ENCODE assay signal across 17 cellular contexts in genomic region chr9:134863306-134863902, GRCh38. TPM values are rescaled to one million over a fixed set of nuclear protein-coding genes. Genes with fewer than 3 reads are reported as not detected.
DNase-seq lines count a peak whose midpoint lies in the region; ATAC-seq and TF ChIP-seq lines count a peak whose summit lies in the region.
"Had no signal": no experiment of that assay in that cellular context is flagged by ENCODE, and none has a peak within 500 bp of the region (broad histone marks: within the 10 kb centered on the region; RNA-seq: fewer than 3 reads in every experiment).

No MANE protein-coding gene starts in this region.

- H3K4me1 ChIP-seq in spleen (peaks cover 0 to 9% (median 0%) of the 10 kb centered on the region in 6 donors), body of pancreas (no peaks in the 10 kb centered on the region)

- H3K4me3 ChIP-seq in spleen (no peak overlapping the region), body of pancreas (no peak overlapping the region)
- H3K4me3 ChIP-seq: GM23248 had no signal

- TF ChIP-seq CTCF in C4-2B (conservative IDR thresholded peaks at IDR 0.05) (no peak), RWPE1 (conservative IDR thresholded peaks at IDR 0.05; ENCODE audit: low read depth) (no peak), spleen (IDR thresholded peaks at IDR 0.05 in 8 of 11, conservative IDR thresholded peaks at IDR 0.05 in 3 of 11) (no peak), body of pancreas (IDR thresholded peaks at IDR 0.05) (no peak)

- POLR2A ChIA-PET in RWPE1 (lab: Yijun Ruan, JAX; ENCODE audit: low non-redundant PET), result no interaction called here

- H3K27me3 ChIP-seq in spleen (replicated peaks in 1 of 7), result peaks cover 0 to 24% (median 0%) of the 10 kb centered on the region in 7 donors
- H3K27me3 ChIP-seq in body of pancreas, result no peaks in the 10 kb centered on the region

- ATAC-seq in body of pancreas, result no peak

- DNase-seq in RWPE1 (ENCODE audit: low spot score) (no peak), islet precursor cell (peak; percentile 43), spleen (peak; percentile 68), HuH-7.5 (ENCODE audit: low spot score) (no peak), body of pancreas (no peak), GOT3 (lab: John Stamatoyannopoulos, UW) (no peak)
- DNase-seq: AML-193; CD4-positive, CD25-positive, alpha-beta regulatory T cell; DMS79; GM23248; HFFc6; NCI-H1930; NCI-H2171 treated with DMSO at 0.1 percent for 48 hours; NCI-H510A; SIG-M5 had no signal

- 85 to 95% (median 86%) methylated on average over 16 of the region's 16 CpGs for WGBS in spleen, 5 donors
- 65 to 81% methylated on average over 11 to 16 of the region's 16 CpGs for WGBS in body of pancreas, 2 donors

- intact Hi-C loops in spleen (cut with DNase I; ENCODE audit: low total_unique reads) (no loop called here), body of pancreas (cut with DNase I) (no loop called here)

- H3K36me3 ChIP-seq in spleen, result no peaks in the 10 kb centered on the region
- no peaks in the 10 kb centered on the region for H3K36me3 ChIP-seq in body of pancreas (replicated peaks in 1 of 2; ENCODE audit: insufficient read depth in 1 of 2, low read depth in 2 of 2)

- H3K27ac ChIP-seq in C4-2B (peak overlapping the region; percentile 62), RWPE1 (peak overlapping the region; percentile 86), spleen (peak overlapping the region in 6 of 8 donors; percentile 66 to 82 (median 78)), body of pancreas (no peak overlapping the region)
- H3K27ac ChIP-seq: GM23248 had no signal

- TF ChIP-seq POLR2A in spleen (IDR thresholded peaks at IDR 0.05), result no peak
- no peak for TF ChIP-seq POLR2A in body of pancreas (IDR thresholded peaks at IDR 0.05)

- H3K9me3 ChIP-seq in spleen, result peaks cover 0 to 3% (median 0%) of the 10 kb centered on the region in 8 donors
- H3K9me3 ChIP-seq in body of pancreas, result no peaks in the 10 kb centered on the region

- CTCF ChIA-PET in RWPE1 (lab: Yijun Ruan, JAX), result interaction anchor here (0.6 to 0.8 kb wide), 2 partner anchors 89 to 685 kb away, joined by 4 to 6 read pairs; no protein-coding TSS in a partner anchor

RNA-seq across cellular contexts. Expression of gene FCN2, which starts 17.2 kb away (rescaled TPM):
- total RNA-seq in spleen (1 to 10 TPM in 4 of 7 donors, under 1 TPM in 2, not detected in 1; 0.65 to 7.6 (median 1.9) TPM), body of pancreas (not detected)
- 1 to 10 TPM in 2 of 3 donors, under 1 TPM in 1; 0.38 to 3.7 (median 1.0) TPM for polyA plus RNA-seq in spleen
- total RNA-seq: A673; CD4-positive, CD25-positive, alpha-beta regulatory T cell; GM23248; HFFc6 had no signal
- polyA plus RNA-seq: CD4-positive, CD25-positive, alpha-beta regulatory T cell; GM23248 had no signal

RNA-seq across cellular contexts. Expression of gene FCN1, which starts 54.3 kb away (rescaled TPM):
- total RNA-seq in spleen (100 to 1,000 TPM in 3 of 7 donors, 10 to 100 TPM in 4; 33.1 to 209 (median 77.5) TPM), body of pancreas (not detected)
- polyA plus RNA-seq in spleen, result 10 to 100 TPM in 2 of 3 donors, 1 to 10 TPM in 1; 5.2 to 30.0 (median 21.9) TPM
- total RNA-seq: A673; CD4-positive, CD25-positive, alpha-beta regulatory T cell; GM23248; HFFc6 had no signal
- polyA plus RNA-seq: GM23248 had no signal

Comparison
In these comparisons a context has a peak if more than half of its experiments do, and no peak if none do; other contexts are left out.
1. H3K27ac ChIP-seq: peak in C4-2B (single experiment), RWPE1 (single experiment) and spleen (6 of 8); none in body of pancreas (0 of 4).
2. DNase-seq: peak in islet precursor cell (single experiment) and spleen (single experiment); none in RWPE1 (single experiment), HuH-7.5 (single experiment), body of pancreas (0 of 4) and GOT3 (single experiment).
3. RNA of gene FCN1, which starts 54.3 kb away (total RNA-seq): 33.1 to 209 TPM in spleen; not detected in body of pancreas; every median in the first group is over 10 times any median in the second.